27 cellular contexts compared by ENCODE assay signal in the genomic region with DNA sequence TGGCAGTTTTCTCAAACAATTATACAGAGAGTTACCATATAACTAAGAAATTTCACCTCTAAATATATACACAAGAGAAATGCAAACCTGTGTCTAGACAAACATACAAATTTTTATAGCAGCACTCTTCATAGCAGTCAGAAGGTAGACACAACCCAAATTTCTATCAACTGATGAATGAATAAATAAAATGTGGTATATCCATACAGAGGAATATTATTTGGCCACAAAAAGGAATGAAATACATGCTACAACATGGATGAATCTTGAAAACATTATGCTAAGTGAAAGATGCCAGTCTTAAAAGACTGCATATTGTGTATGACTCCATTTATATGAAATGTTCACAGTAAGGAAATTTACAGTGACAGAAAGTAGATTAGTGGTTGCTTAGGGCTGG.
"Had no signal": no experiment of that assay in that cellular context is flagged by ENCODE, and none has a peak within 500 bp of the region (broad histone marks: within the 10 kb centered on the region; RNA-seq: fewer than 3 reads in every experiment).

No MANE protein-coding gene starts in this region.

- FAIRE-seq: urothelium cell line had no signal

- DNase-seq: stimulated activated CD4-positive, alpha-beta T cell treated with anti-CD3 and anti-CD28 coated beads, Interleukin-2, amount 100 ng/mL, for 48 hours; stimulated activated CD4-positive, alpha-beta T cell treated with anti-CD3 and anti-CD28 coated beads, Interleukin-4, amount 100 ng/mL, for 1 hour; stimulated activated CD4-positive, alpha-beta T cell treated with anti-CD3 and anti-CD28 coated beads, Interleukin-4, amount 100 ng/mL, for 24 hours; stimulated activated CD4-positive, alpha-beta T cell treated with anti-CD3 and anti-CD28 coated beads, Interleukin-4, amount 100 ng/mL, for 4 hours; stimulated activated CD8-positive, alpha-beta memory T cell treated with anti-CD3 and anti-CD28 coated beads, Interleukin-4, amount 100 ng/mL, for 48 hours; stimulated activated naive B cell treated with anti-CD40 and anti-IgM and Interleukin-4, amounts not matched to agents 10 μg/mL and 1 μg/mL and 100 μg/mL, for 72 hours; stimulated activated naive CD4-positive, alpha-beta T cell; stimulated activated naive CD4-positive, alpha-beta T cell treated with Interleukin-2 at 50 U/mL for 16 hours; stimulated activated naive CD8-positive, alpha-beta T cell treated with anti-CD3 and anti-CD28 coated beads, Interleukin-15, amount 100 ng/mL, for 72 hours; stimulated activated naive CD8-positive, alpha-beta T cell treated with anti-CD3 and anti-CD28 coated beads, Interleukin-15, Interleukin-2, amounts not matched to agents 100 U/mL and 50 U/mL, for 24 hours; stomach; substantia nigra; testis; thyroid gland; tibial artery; transverse colon; trophoblast cell; upper lobe of left lung; upper lobe of right lung; uterus had no signal

- H3K27me3 ChIP-seq: suprapubic skin, testis, thyroid gland, tibial nerve, transverse colon, upper lobe of left lung, upper lobe of right lung, uterus, vagina had no signal

- H3K4me1 ChIP-seq: stomach, testis, thyroid gland, tibial artery, tibial nerve, transverse colon, upper lobe of right lung, uterus had no signal

- H3K27ac ChIP-seq: stomach, suprapubic skin, testis, thoracic aorta, thyroid gland, tibial artery, tibial nerve, transverse colon, upper lobe of left lung, upper lobe of right lung, uterus, vagina had no signal

- H3K9me3 ChIP-seq: testis, thoracic aorta, thyroid gland, tibial nerve, transverse colon, upper lobe of left lung, upper lobe of right lung, uterus, vagina had no signal

- H3K4me3 ChIP-seq: stomach, suprapubic skin, testis, thoracic aorta, thyroid gland, tibial artery, tibial nerve, transverse colon, upper lobe of left lung, upper lobe of right lung, uterus, vagina had no signal

- H3K36me3 ChIP-seq: stomach, suprapubic skin, thoracic aorta, thyroid gland, tibial artery, tibial nerve, transverse colon, upper lobe of left lung, upper lobe of right lung, uterus, vagina had no signal

- ATAC-seq: stimulated activated effector memory CD8-positive, alpha-beta T cell treated with anti-CD3 and anti-CD28 coated beads, Interleukin-12 subunit alpha, Interleukin-12 subunit beta, amount 100 ng/mL, for 72 hours; stimulated activated memory B cell treated with anti-CD40 and anti-IgM and Interleukin-4, amounts not matched to agents 10 μg/mL and 1 μg/mL and 100 μg/mL, for 72 hours; stimulated activated naive B cell treated with anti-CD40 and anti-IgM and Interleukin-4, amounts not matched to agents 10 μg/mL and 1 μg/mL and 100 μg/mL, for 72 hours; stimulated activated naive CD8-positive, alpha-beta T cell treated with anti-CD3 and anti-CD28 coated beads, Interleukin-15, amount 100 ng/mL, for 72 hours; stimulated activated naive CD8-positive, alpha-beta T cell treated with anti-CD3 and anti-CD28 coated beads, Interleukin-15, Interleukin-2, amounts not matched to agents 100 U/mL and 50 U/mL, for 24 hours had no signal
